In the genomic region with DNA sequence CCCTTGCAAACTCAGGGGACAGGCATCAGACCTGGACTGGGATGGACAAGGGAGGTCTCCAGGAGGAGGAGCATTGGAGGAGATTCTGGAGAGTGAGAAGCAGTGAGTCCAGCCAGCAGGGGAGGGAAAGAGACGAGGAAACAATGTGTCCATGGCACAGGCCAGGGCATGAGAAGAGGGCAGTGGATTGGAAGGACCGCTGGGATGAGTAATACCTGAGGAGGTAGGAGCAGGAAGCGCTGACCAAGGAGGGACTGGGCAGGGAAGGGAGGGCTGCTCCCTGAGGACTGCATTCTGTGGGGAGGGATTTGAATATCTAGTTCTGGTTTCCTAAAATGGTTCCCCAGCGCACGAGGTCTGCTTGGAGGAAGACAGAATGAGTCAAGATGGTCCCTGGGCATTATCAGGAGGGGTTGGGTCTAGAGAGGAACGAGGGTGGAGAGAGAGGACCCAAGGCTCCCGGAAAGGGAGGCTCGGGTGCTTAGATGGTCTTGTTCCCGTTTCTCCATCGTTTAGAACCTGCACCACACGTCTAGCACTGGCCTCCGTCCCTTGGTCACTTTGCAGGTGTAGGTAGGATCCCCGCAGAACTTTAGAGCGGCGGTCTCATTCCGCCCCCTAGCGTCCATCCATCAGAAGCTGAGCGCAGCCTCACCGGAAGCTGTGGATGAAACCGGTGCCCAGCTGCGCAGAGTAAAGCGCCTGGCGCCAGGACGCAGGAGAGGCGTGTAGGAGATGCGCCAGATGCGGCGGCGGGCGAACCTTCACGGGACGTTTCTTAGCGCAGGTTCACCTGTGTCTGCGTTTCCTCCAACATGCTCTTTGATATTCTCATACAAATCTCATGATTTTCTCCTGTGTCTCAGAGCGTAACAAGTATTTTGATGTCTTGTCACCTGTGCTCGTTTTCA, we compare ENCODE assay signal across 1 cellular context.
A peak's percentile ranks its signal among the peaks of the same experiment; 100 is the strongest.
TF ChIP-seq lines count a peak whose summit lies in the region.

No MANE protein-coding gene starts in this region.

TF ChIP-seq in HepG2, 621 proteins besides CTCF, POLR2A, EP300 and RAD21 (continued from another document and continues in another):
- TF ChIP-seq, protein P1, sequence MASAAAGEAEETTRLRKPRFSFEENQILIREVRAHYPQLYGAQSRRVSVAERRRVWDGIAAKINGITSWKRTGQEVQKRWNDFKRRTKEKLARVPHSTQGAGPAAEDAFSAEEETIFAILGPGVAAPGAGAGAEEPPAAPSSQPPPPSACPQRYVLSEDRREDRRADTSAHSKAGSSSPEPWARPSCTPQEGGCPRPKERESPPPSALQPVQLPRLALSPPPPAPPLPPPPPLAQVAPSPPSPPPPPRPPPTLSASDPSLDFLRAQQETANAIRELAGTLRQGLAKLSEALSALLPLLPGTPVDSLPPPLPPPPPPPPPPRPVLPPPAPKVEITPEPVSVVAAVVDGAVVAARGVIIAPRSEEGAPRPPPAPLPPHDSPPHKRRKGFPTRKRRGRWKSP (CRISPR knock-in tag; IDR thresholded peaks at IDR 0.05): peak; percentile 97
- TF ChIP-seq, protein P2, sequence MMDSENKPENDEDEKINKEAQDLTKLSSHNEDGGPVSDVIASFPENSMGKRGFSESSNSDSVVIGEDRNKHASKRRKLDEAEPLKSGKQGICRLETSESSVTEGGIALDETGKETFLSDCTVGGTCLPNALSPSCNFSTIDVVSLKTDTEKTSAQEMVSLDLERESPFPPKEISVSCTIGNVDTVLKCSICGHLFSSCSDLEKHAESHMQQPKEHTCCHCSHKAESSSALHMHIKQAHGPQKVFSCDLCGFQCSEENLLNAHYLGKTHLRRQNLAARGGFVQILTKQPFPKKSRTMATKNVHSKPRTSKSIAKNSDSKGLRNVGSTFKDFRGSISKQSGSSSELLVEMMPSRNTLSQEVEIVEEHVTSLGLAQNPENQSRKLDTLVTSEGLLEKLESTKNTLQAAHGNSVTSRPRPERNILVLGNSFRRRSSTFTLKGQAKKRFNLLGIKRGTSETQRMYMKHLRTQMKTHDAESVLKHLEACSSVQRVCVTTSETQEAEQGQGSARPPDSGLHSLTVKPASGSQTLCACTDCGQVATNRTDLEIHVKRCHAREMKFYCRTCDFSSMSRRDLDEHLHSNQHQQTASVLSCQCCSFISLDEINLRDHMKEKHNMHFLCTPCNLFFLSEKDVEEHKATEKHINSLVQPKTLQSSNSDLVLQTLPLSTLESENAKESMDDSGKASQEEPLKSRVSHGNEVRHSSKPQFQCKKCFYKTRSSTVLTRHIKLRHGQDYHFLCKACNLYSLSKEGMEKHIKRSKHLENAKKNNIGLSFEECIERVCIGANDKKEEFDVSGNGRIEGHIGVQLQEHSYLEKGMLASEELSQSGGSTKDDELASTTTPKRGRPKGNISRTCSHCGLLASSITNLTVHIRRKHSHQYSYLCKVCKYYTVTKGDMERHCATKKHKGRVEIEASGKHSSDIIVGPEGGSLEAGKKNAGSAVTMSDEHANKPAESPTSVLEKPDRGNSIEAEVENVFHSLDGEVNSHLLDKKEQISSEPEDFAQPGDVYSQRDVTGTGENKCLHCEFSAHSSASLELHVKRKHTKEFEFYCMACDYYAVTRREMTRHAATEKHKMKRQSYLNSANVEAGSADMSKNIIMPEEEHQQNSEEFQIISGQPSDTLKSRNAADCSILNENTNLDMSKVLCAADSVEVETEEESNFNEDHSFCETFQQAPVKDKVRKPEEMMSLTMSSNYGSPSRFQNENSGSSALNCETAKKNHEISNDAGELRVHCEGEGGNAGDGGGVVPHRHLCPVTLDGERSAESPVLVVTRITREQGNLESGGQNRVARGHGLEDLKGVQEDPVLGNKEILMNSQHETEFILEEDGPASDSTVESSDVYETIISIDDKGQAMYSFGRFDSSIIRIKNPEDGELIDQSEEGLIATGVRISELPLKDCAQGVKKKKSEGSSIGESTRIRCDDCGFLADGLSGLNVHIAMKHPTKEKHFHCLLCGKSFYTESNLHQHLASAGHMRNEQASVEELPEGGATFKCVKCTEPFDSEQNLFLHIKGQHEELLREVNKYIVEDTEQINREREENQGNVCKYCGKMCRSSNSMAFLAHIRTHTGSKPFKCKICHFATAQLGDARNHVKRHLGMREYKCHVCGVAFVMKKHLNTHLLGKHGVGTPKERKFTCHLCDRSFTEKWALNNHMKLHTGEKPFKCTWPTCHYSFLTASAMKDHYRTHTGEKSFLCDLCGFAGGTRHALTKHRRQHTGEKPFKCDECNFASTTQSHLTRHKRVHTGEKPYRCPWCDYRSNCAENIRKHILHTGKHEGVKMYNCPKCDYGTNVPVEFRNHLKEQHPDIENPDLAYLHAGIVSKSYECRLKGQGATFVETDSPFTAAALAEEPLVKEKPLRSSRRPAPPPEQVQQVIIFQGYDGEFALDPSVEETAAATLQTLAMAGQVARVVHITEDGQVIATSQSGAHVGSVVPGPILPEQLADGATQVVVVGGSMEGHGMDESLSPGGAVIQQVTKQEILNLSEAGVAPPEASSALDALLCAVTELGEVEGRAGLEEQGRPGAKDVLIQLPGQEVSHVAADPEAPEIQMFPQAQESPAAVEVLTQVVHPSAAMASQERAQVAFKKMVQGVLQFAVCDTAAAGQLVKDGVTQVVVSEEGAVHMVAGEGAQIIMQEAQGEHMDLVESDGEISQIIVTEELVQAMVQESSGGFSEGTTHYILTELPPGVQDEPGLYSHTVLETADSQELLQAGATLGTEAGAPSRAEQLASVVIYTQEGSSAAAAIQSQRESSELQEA (CRISPR knock-in tag; IDR thresholded peaks at IDR 0.05; ENCODE audit: not compliant biosample characterization): no peak
- peak; percentile 23; the same call in 1 of the 2 replicates for TF ChIP-seq GATAD1 (CRISPR knock-in tag; IDR thresholded peaks at IDR 0.05)
- TF ChIP-seq MAFK (conservative IDR thresholded peaks at IDR 0.05 in 1 of 2, IDR thresholded peaks at IDR 0.05 in 1 of 2; ENCODE audit: low read length in 2 of 2): no peak
- TF ChIP-seq ZNF816 (CRISPR knock-in tag; IDR thresholded peaks at IDR 0.05; ENCODE audit: borderline replicate concordance): no peak
- no peak for TF ChIP-seq MBNL3 (CRISPR knock-in tag; conservative IDR thresholded peaks at IDR 0.05)
- TF ChIP-seq, protein P3, sequence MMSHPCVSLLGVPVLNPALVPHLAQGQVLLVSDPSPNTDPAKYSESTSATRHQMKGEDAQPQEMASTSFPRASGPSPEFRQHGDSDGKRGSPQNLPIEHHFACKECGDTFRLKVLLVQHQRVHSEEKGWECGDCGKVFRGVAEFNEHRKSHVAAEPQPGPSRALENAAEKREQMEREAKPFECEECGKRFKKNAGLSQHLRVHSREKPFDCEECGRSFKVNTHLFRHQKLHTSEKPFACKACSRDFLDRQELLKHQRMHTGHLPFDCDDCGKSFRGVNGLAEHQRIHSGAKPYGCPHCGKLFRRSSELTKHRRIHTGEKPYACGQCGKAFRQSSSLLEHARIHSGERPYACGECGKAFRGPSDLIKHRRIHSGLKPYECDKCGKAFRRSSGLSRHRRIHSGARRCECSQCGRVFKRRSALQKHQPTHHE (CRISPR knock-in tag; IDR thresholded peaks at IDR 0.05; ENCODE audit: borderline replicate concordance): no peak
- no peak for TF ChIP-seq ZBTB1 (CRISPR knock-in tag; IDR thresholded peaks at IDR 0.05; ENCODE audit: borderline replicate concordance)
- no peak for TF ChIP-seq SKI (IDR thresholded peaks at IDR 0.05; ENCODE audit: partially characterized antibody)
- TF ChIP-seq CHD2 (IDR thresholded peaks at IDR 0.05; ENCODE audit: low read depth, low read length): no peak
- no peak for TF ChIP-seq ZMAT3 (CRISPR knock-in tag; conservative IDR thresholded peaks at IDR 0.05)
- no peak for TF ChIP-seq JDP2 (CRISPR knock-in tag; IDR thresholded peaks at IDR 0.05; ENCODE audit: borderline replicate concordance)
- TF ChIP-seq ZNF160 (CRISPR knock-in tag; IDR thresholded peaks at IDR 0.05): no peak
- TF ChIP-seq RARG (CRISPR knock-in tag; IDR thresholded peaks at IDR 0.05; ENCODE audit: low read depth): no peak
- no peak for TF ChIP-seq PCBP2 (optimal IDR thresholded peaks at IDR 0.05; ENCODE audit: low read depth, low read length, poor library complexity, severe bottlenecking)
- TF ChIP-seq ZNF674 (CRISPR knock-in tag; IDR thresholded peaks at IDR 0.05; ENCODE audit: low read depth): no peak
- no peak for TF ChIP-seq ZSCAN29 (CRISPR knock-in tag; conservative IDR thresholded peaks at IDR 0.05)
- TF ChIP-seq ZNF878 (CRISPR knock-in tag; IDR thresholded peaks at IDR 0.05): no peak
- TF ChIP-seq MAZ (IDR thresholded peaks at IDR 0.05; ENCODE audit: borderline replicate concordance, low read depth, low read length): no peak
- TF ChIP-seq MAZ (CRISPR knock-in tag; IDR thresholded peaks at IDR 0.05; ENCODE audit: low read depth): no peak
- TF ChIP-seq, protein P4, sequence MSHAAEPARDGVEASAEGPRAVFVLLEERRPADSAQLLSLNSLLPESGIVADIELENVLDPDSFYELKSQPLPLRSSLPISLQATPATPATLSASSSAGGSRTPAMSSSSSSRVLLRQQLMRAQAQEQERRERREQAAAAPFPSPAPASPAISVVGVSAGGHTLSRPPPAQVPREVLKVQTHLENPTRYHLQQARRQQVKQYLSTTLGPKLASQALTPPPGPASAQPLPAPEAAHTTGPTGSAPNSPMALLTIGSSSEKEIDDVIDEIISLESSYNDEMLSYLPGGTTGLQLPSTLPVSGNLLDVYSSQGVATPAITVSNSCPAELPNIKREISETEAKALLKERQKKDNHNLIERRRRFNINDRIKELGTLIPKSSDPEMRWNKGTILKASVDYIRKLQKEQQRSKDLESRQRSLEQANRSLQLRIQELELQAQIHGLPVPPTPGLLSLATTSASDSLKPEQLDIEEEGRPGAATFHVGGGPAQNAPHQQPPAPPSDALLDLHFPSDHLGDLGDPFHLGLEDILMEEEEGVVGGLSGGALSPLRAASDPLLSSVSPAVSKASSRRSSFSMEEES (CRISPR knock-in tag; IDR thresholded peaks at IDR 0.05): no peak
- TF ChIP-seq, protein P5, sequence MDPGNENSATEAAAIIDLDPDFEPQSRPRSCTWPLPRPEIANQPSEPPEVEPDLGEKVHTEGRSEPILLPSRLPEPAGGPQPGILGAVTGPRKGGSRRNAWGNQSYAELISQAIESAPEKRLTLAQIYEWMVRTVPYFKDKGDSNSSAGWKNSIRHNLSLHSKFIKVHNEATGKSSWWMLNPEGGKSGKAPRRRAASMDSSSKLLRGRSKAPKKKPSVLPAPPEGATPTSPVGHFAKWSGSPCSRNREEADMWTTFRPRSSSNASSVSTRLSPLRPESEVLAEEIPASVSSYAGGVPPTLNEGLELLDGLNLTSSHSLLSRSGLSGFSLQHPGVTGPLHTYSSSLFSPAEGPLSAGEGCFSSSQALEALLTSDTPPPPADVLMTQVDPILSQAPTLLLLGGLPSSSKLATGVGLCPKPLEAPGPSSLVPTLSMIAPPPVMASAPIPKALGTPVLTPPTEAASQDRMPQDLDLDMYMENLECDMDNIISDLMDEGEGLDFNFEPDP (CRISPR knock-in tag; conservative IDR thresholded peaks at IDR 0.05): no peak
- TF ChIP-seq, protein P6, sequence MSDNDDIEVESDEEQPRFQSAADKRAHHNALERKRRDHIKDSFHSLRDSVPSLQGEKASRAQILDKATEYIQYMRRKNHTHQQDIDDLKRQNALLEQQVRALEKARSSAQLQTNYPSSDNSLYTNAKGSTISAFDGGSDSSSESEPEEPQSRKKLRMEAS (IDR thresholded peaks at IDR 0.05): no peak
- TF ChIP-seq MAFF (IDR thresholded peaks at IDR 0.05; ENCODE audit: low read depth, low read length): no peak
- TF ChIP-seq BHLHE40 (IDR thresholded peaks at IDR 0.05; ENCODE audit: low read length): no peak
- TF ChIP-seq PRPF4 (IDR thresholded peaks at IDR 0.05; ENCODE audit: low read depth, low read length, poor library complexity, severe bottlenecking): no peak
- no peak for TF ChIP-seq ZFX (CRISPR knock-in tag; IDR thresholded peaks at IDR 0.05; ENCODE audit: low read depth)
- TF ChIP-seq XRCC5 (optimal IDR thresholded peaks at IDR 0.05; ENCODE audit: low read length): peak; percentile 84
- TF ChIP-seq RCOR2 (CRISPR knock-in tag; IDR thresholded peaks at IDR 0.05): no peak
- TF ChIP-seq PHF8 (CRISPR knock-in tag; IDR thresholded peaks at IDR 0.05): no peak
- no peak for TF ChIP-seq ZNF460 (CRISPR knock-in tag; IDR thresholded peaks at IDR 0.05; ENCODE audit: borderline replicate concordance)
- no peak for TF ChIP-seq ZC3H4 (CRISPR knock-in tag; IDR thresholded peaks at IDR 0.05; ENCODE audit: borderline replicate concordance)
- TF ChIP-seq, protein P7, sequence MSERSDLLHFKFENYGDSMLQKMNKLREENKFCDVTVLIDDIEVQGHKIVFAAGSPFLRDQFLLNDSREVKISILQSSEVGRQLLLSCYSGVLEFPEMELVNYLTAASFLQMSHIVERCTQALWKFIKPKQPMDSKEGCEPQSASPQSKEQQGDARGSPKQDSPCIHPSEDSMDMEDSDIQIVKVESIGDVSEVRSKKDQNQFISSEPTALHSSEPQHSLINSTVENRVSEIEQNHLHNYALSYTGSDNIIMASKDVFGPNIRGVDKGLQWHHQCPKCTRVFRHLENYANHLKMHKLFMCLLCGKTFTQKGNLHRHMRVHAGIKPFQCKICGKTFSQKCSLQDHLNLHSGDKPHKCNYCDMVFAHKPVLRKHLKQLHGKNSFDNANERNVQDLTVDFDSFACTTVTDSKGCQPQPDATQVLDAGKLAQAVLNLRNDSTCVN (CRISPR knock-in tag; IDR thresholded peaks at IDR 0.05; ENCODE audit: borderline replicate concordance): no peak
- TF ChIP-seq, protein P8, sequence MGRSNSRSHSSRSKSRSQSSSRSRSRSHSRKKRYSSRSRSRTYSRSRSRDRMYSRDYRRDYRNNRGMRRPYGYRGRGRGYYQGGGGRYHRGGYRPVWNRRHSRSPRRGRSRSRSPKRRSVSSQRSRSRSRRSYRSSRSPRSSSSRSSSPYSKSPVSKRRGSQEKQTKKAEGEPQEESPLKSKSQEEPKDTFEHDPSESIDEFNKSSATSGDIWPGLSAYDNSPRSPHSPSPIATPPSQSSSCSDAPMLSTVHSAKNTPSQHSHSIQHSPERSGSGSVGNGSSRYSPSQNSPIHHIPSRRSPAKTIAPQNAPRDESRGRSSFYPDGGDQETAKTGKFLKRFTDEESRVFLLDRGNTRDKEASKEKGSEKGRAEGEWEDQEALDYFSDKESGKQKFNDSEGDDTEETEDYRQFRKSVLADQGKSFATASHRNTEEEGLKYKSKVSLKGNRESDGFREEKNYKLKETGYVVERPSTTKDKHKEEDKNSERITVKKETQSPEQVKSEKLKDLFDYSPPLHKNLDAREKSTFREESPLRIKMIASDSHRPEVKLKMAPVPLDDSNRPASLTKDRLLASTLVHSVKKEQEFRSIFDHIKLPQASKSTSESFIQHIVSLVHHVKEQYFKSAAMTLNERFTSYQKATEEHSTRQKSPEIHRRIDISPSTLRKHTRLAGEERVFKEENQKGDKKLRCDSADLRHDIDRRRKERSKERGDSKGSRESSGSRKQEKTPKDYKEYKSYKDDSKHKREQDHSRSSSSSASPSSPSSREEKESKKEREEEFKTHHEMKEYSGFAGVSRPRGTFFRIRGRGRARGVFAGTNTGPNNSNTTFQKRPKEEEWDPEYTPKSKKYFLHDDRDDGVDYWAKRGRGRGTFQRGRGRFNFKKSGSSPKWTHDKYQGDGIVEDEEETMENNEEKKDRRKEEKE (IDR thresholded peaks at IDR 0.05): no peak
- no peak for TF ChIP-seq SIN3B (IDR thresholded peaks at IDR 0.05; ENCODE audit: low read length)
